19 cellular contexts compared by ENCODE assay signal in genomic region chr4:6584865-6585264, GRCh38.
"Had no signal": no experiment of that assay in that cellular context is flagged by ENCODE, and none has a peak within 500 bp of the region (broad histone marks: within the 10 kb centered on the region; RNA-seq: fewer than 3 reads in every experiment).

No MANE protein-coding gene starts in this region.

- H3K9me3 ChIP-seq: lower lobe of right lung had no signal

- DNase-seq: dermis blood vessel endothelial cell; dorsolateral prefrontal cortex; effector CD4-positive, alpha-beta T cell; effector memory CD4-positive, alpha-beta T cell; foreskin keratinocyte; heart left ventricle; hypothalamus; immature natural killer cell; islet precursor cell; left cardiac atrium; left ventricle myocardium superior; lower lobe of right lung; mesendoderm; midbrain had no signal

- H2AFZ ChIP-seq: hepatocyte had no signal

- H3K9me3 Mint-ChIP-seq: immature natural killer cell had no signal

- H3K4me3 Mint-ChIP-seq: immature natural killer cell had no signal

- H3K4me3 ChIP-seq: coronary artery, dorsolateral prefrontal cortex, esophagus muscularis mucosa, gastroesophageal sphincter, heart left ventricle, hepatocyte, left lung, lower lobe of right lung had no signal

- H3K4me1 Mint-ChIP-seq: immature natural killer cell had no signal

- H3K27ac ChIP-seq: coronary artery, dorsolateral prefrontal cortex, esophagus muscularis mucosa, foreskin keratinocyte, gastroesophageal sphincter, heart left ventricle, hepatocyte, left lung, lower lobe of right lung had no signal

- ATAC-seq: foreskin keratinocyte, gastroesophageal sphincter, heart left ventricle, left cardiac atrium, left lung, left ventricle myocardium superior, lower lobe of right lung had no signal

- H3K4me1 ChIP-seq: esophagus muscularis mucosa, foreskin keratinocyte, gastroesophageal sphincter, heart left ventricle, left lung, lower lobe of right lung had no signal

- H3K27ac Mint-ChIP-seq: immature natural killer cell had no signal

- H3K4me2 ChIP-seq: hepatocyte had no signal

- H3K27me3 ChIP-seq: dorsolateral prefrontal cortex, esophagus muscularis mucosa, foreskin keratinocyte, gastroesophageal sphincter, heart left ventricle, hepatocyte, left lung had no signal
